Comparison of ENCODE assay signal across 8 cellular contexts in genomic region chr2:46915811-46916630, GRCh38. TPM values are rescaled to one million over a fixed set of nuclear protein-coding genes. Genes with fewer than 3 reads are reported as not detected.
DNase-seq lines count a peak whose midpoint lies in the region; ATAC-seq and TF ChIP-seq lines count a peak whose summit lies in the region.

No MANE protein-coding gene starts in this region.

- peak overlapping the region; percentile 91 to 98 (median 92) for H3K4me3 Mint-ChIP-seq in naive thymus-derived CD8-positive, alpha-beta T cell
- H3K4me3 Mint-ChIP-seq in stimulated activated naive B cell treated with anti-CD40 and anti-IgM and Interleukin-4, amounts not matched to agents 10 μg/mL and 1 μg/mL and 100 μg/mL, for 72 hours, result peak overlapping the region; percentile 83 to 90

- H3K79me2 ChIP-seq in DOHH2 (ENCODE audit: control insufficient read depth, low read length), result peaks cover 76% of the 10 kb centered on the region

- peaks cover 33 to 63% (median 53%) of the 10 kb centered on the region in 4 donors for H3K4me1 Mint-ChIP-seq in naive thymus-derived CD8-positive, alpha-beta T cell
- H3K4me1 Mint-ChIP-seq in stimulated activated naive B cell treated with anti-CD40 and anti-IgM and Interleukin-4, amounts not matched to agents 10 μg/mL and 1 μg/mL and 100 μg/mL, for 72 hours, result peaks cover 37 to 57% of the 10 kb centered on the region in 2 donors

- peak overlapping the region; percentile 88 to 99 (median 97) for H3K27ac Mint-ChIP-seq in naive thymus-derived CD8-positive, alpha-beta T cell
- H3K27ac Mint-ChIP-seq in stimulated activated naive B cell treated with anti-CD40 and anti-IgM and Interleukin-4, amounts not matched to agents 10 μg/mL and 1 μg/mL and 100 μg/mL, for 72 hours, result peak overlapping the region; percentile 93

- TF ChIP-seq POLR2A in Peyer's patch (IDR thresholded peaks at IDR 0.05), result peak; percentile 55 to 79

- peak overlapping the region; percentile 93 for H3K4me3 ChIP-seq in DOHH2 (ENCODE audit: low read length)
- H3K4me3 ChIP-seq in Peyer's patch, result peak overlapping the region; percentile 69 to 99 (median 83)
- H3K4me3 ChIP-seq in fibroblast of mammary gland (ENCODE audit: control insufficient read depth, low read depth, low read length), result peak overlapping the region; percentile 92

- H3K36me3 Mint-ChIP-seq in naive thymus-derived CD8-positive, alpha-beta T cell, result peaks cover 0 to 12% (median 3%) of the 10 kb centered on the region in 3 donors
- peaks cover 14 to 16% of the 10 kb centered on the region in 2 donors for H3K36me3 Mint-ChIP-seq in stimulated activated naive B cell treated with anti-CD40 and anti-IgM and Interleukin-4, amounts not matched to agents 10 μg/mL and 1 μg/mL and 100 μg/mL, for 72 hours

- TF ChIP-seq CTCF in DOHH2 (IDR thresholded peaks at IDR 0.05; ENCODE audit: low read depth, low read length, poor library complexity, severe bottlenecking) (no peak), Peyer's patch (IDR thresholded peaks at IDR 0.05) (no peak), fibroblast of mammary gland (conservative IDR thresholded peaks at IDR 0.05; ENCODE audit: control insufficient read depth, insufficient read depth, low read depth, low read length) (no peak)

- POLR2A ChIA-PET in naive thymus-derived CD8-positive, alpha-beta T cell (lab: Charles Lee), result interaction anchor here (0.6 to 1.3 kb wide), 3 partner anchors 14 to 257 kb away, joined by 4 read pairs; no protein-coding TSS in a partner anchor

- H3K36me3 ChIP-seq in DOHH2 (ENCODE audit: control insufficient read depth, low read length), result peaks cover 28% of the 10 kb centered on the region
- peaks cover 0 to 8% (median 0%) of the 10 kb centered on the region in 3 donors for H3K36me3 ChIP-seq in Peyer's patch

- H4K20me1 ChIP-seq in DOHH2 (ENCODE audit: control insufficient read depth, insufficient read depth, low read depth, low read length), result peaks cover 20% of the 10 kb centered on the region; the same call in 1 of the 2 replicates

- peaks cover 43% of the 10 kb centered on the region for H3K4me1 ChIP-seq in DOHH2 (ENCODE audit: control insufficient read depth, low read length)
- peaks cover 0 to 29% (median 14%) of the 10 kb centered on the region in 4 donors for H3K4me1 ChIP-seq in Peyer's patch

- H3K4me2 ChIP-seq in DOHH2 (ENCODE audit: low read length), result peak overlapping the region; percentile 81

- peak; percentile 80 for DNase-seq in KG1 (lab: John Stamatoyannopoulos, UW)
- DNase-seq in Peyer's patch, result peak; percentile 78 to 91 (median 90)
- peak; percentile 51 to 63 for DNase-seq in activated T-helper 1 cell treated with anti-CD3 and anti-CD28 coated beads, Interleukin-2, amount 50 U/mL, for 16 hours (ENCODE audit: low read depth in 1 of 2, low spot score in 1 of 2)
- peak; percentile 83 for DNase-seq in fibroblast of mammary gland (ENCODE audit: low read depth)
- peak; percentile 69 to 96 (median 81) for DNase-seq in naive thymus-derived CD8-positive, alpha-beta T cell
- peak; percentile 81 for DNase-seq in stimulated activated naive B cell treated with anti-CD40 and anti-IgM and Interleukin-4, amounts not matched to agents 10 μg/mL and 1 μg/mL and 100 μg/mL, for 72 hours

- no peaks in the 10 kb centered on the region for H3K9me3 Mint-ChIP-seq in naive thymus-derived CD8-positive, alpha-beta T cell
- H3K9me3 Mint-ChIP-seq in stimulated activated naive B cell treated with anti-CD40 and anti-IgM and Interleukin-4, amounts not matched to agents 10 μg/mL and 1 μg/mL and 100 μg/mL, for 72 hours, result no peaks in the 10 kb centered on the region

- H3K27ac ChIP-seq in DOHH2 (ENCODE audit: low read depth, low read length) (peak overlapping the region; percentile 72), Peyer's patch (peak overlapping the region; percentile 88 to 93 (median 90))

- peak; percentile 81 for ATAC-seq in GM21786 (IDR thresholded peaks at IDR 0.05; ENCODE audit: unreplicated experiment)
- ATAC-seq in naive thymus-derived CD8-positive, alpha-beta T cell, result peak; percentile 84 to 85
- ATAC-seq in stimulated activated naive B cell treated with anti-CD40 and anti-IgM and Interleukin-4, amounts not matched to agents 10 μg/mL and 1 μg/mL and 100 μg/mL, for 72 hours (replicated peaks), result peak; percentile 89 to 93

- H3K27me3 ChIP-seq in DOHH2 (ENCODE audit: control insufficient read depth, low read length) (no peaks in the 10 kb centered on the region), Peyer's patch (no peaks in the 10 kb centered on the region)

- no peaks in the 10 kb centered on the region for H3K9me3 ChIP-seq in DOHH2 (ENCODE audit: control insufficient read depth, insufficient read depth, low read length)
- no peaks in the 10 kb centered on the region for H3K9me3 ChIP-seq in Peyer's patch

- no peaks in the 10 kb centered on the region for H3K27me3 Mint-ChIP-seq in naive thymus-derived CD8-positive, alpha-beta T cell
- no peaks in the 10 kb centered on the region for H3K27me3 Mint-ChIP-seq in stimulated activated naive B cell treated with anti-CD40 and anti-IgM and Interleukin-4, amounts not matched to agents 10 μg/mL and 1 μg/mL and 100 μg/mL, for 72 hours

- peaks cover 4% of the 10 kb centered on the region for H3F3A ChIP-seq in DOHH2 (ENCODE audit: control insufficient read depth, insufficient read depth)

- no peaks in the 10 kb centered on the region for H3K9me2 ChIP-seq in DOHH2 (replicated peaks; ENCODE audit: control insufficient read depth, low read length)

RNA-seq across cellular contexts. Expression of gene MCFD2, which starts 0.4 kb away (rescaled TPM):
- 10 to 100 TPM; 21.5 to 60.4 (median 49.2) TPM for total RNA-seq in Peyer's patch
- 10 to 100 TPM; 37.5 to 42.4 TPM for total RNA-seq in naive thymus-derived CD8-positive, alpha-beta T cell
- polyA plus RNA-seq in naive thymus-derived CD8-positive, alpha-beta T cell, result 10 to 100 TPM; 23.5 to 29.1 (median 26.2) TPM

RNA-seq across cellular contexts. Expression of gene TTC7A, which starts 25.0 kb away (rescaled TPM):
- total RNA-seq in Peyer's patch, result 100 to 1,000 TPM in 3 of 4 donors, 10 to 100 TPM in 1; 98.3 to 162 (median 122) TPM
- 10 to 100 TPM; 40.6 to 44.9 TPM for total RNA-seq in naive thymus-derived CD8-positive, alpha-beta T cell
- polyA plus RNA-seq in naive thymus-derived CD8-positive, alpha-beta T cell, result 10 to 100 TPM in 1 of 3 donors, 1 to 10 TPM in 2; 6.2 to 16.2 (median 9.3) TPM

Comparison
In these comparisons a context has a peak if more than half of its experiments do, and no peak if none do; other contexts are left out.
1. Peak in every context shown above with its lines: DNase-seq, ATAC-seq, H3K4me3 ChIP-seq and H3K27ac ChIP-seq.